Comparison of ENCODE assay signal across 12 cellular contexts in genomic region chr6:112563368-112563767, GRCh38.
DNase-seq lines count a peak whose midpoint lies in the region; ATAC-seq and TF ChIP-seq lines count a peak whose summit lies in the region.
"Had no signal": no experiment of that assay in that cellular context is flagged by ENCODE, and none has a peak within 500 bp of the region (broad histone marks: within the 10 kb centered on the region; RNA-seq: fewer than 3 reads in every experiment).

No MANE protein-coding gene starts in this region.

- H3K4me3 ChIP-seq in MG63 (no peak overlapping the region), esophagus muscularis mucosa (no peak overlapping the region), prostate gland (no peak overlapping the region)
- H3K4me3 ChIP-seq: testis had no signal

- H3K27ac ChIP-seq in esophagus muscularis mucosa (replicated peaks in 1 of 4): peak overlapping the region; percentile 23 to 61 (median 48)
- H3K27ac ChIP-seq in prostate gland: no peak overlapping the region
- H3K27ac ChIP-seq: neutrophil had no signal

- CTCF ChIA-PET in activated CD4-positive, alpha-beta T cell treated with anti-CD3 and anti-CD28 coated beads for 36 hours (lab: Charles Lee): no interaction called here

- H3K9me3 Mint-ChIP-seq in neural crest cell: peaks cover 9% of the 10 kb centered on the region
- no peaks in the 10 kb centered on the region for H3K9me3 Mint-ChIP-seq in activated CD4-positive, alpha-beta T cell treated with anti-CD3 and anti-CD28 coated beads for 36 hours (ENCODE audit: low read depth)

- H3K27me3 Mint-ChIP-seq in neural crest cell (ENCODE audit: low read depth): no peaks in the 10 kb centered on the region
- H3K27me3 Mint-ChIP-seq in activated CD4-positive, alpha-beta T cell treated with anti-CD3 and anti-CD28 coated beads for 36 hours: no peaks in the 10 kb centered on the region

- TF ChIP-seq EP300 in esophagus muscularis mucosa (IDR thresholded peaks at IDR 0.05): no peak

- POLR2A ChIA-PET in activated CD4-positive, alpha-beta T cell treated with anti-CD3 and anti-CD28 coated beads for 36 hours (lab: Charles Lee): no interaction called here

- H3K9me3 ChIP-seq in MG63: no peaks in the 10 kb centered on the region
- H3K9me3 ChIP-seq in esophagus muscularis mucosa: no peaks in the 10 kb centered on the region
- H3K9me3 ChIP-seq in prostate gland: no peaks in the 10 kb centered on the region
- H3K9me3 ChIP-seq: neutrophil, testis had no signal

- TF ChIP-seq POLR2A in esophagus muscularis mucosa (IDR thresholded peaks at IDR 0.05; ENCODE audit: low read depth): no peak
- TF ChIP-seq POLR2A in prostate gland (IDR thresholded peaks at IDR 0.05): no peak

- H3K36me3 Mint-ChIP-seq in neural crest cell (ENCODE audit: low read depth): peaks cover 6% of the 10 kb centered on the region
- no peaks in the 10 kb centered on the region for H3K36me3 Mint-ChIP-seq in activated CD4-positive, alpha-beta T cell treated with anti-CD3 and anti-CD28 coated beads for 36 hours (ENCODE audit: low read depth)

- no peaks in the 10 kb centered on the region for H3K36me3 ChIP-seq in MG63
- no peaks in the 10 kb centered on the region for H3K36me3 ChIP-seq in esophagus muscularis mucosa
- H3K36me3 ChIP-seq in prostate gland: no peaks in the 10 kb centered on the region
- H3K36me3 ChIP-seq: neutrophil had no signal

- H3K27me3 ChIP-seq in MG63 (no peaks in the 10 kb centered on the region), esophagus muscularis mucosa (no peaks in the 10 kb centered on the region), prostate gland (replicated peaks; ENCODE audit: insufficient read depth) (no peaks in the 10 kb centered on the region)
- H3K27me3 ChIP-seq: neutrophil, testis had no signal

- peaks cover 0 to 29% (median 21%) of the 10 kb centered on the region in 4 donors for H3K4me1 ChIP-seq in esophagus muscularis mucosa
- H3K4me1 ChIP-seq in prostate gland (replicated peaks): no peaks in the 10 kb centered on the region

- intact Hi-C loops in esophagus muscularis mucosa (cut with DNase I) (no loop called here), prostate gland (cut with DNase I) (no loop called here)
- intact Hi-C loops in activated CD4-positive, alpha-beta T cell treated with anti-CD3 and anti-CD28 coated beads for 36 hours (cut with DNase I, micrococcal nuclease): no loop called here

- DNase-seq in EH (ENCODE audit: low read depth) (peak; percentile 69), MG63 (peak; percentile 47), esophagus muscularis mucosa (ENCODE audit: extremely low spot score) (no peak), neural crest cell (ENCODE audit: low read depth, low spot score) (no peak), prostate gland (ENCODE audit: low spot score) (no peak), NCI-H1930 (lab: John Stamatoyannopoulos, UW) (no peak)
- no peak for DNase-seq in activated CD4-positive, alpha-beta T cell treated with anti-CD3 and anti-CD28 coated beads for 36 hours
- DNase-seq: activated T-cell treated with anti-CD3 and anti-CD28 coated beads for 4 hours, NCI-H1092 treated with DMSO at 0.1 percent for 48 hours, testis had no signal

- H3K27ac Mint-ChIP-seq in neural crest cell (ENCODE audit: unreplicated experiment): peak overlapping the region; percentile 90
- no peak overlapping the region for H3K27ac Mint-ChIP-seq in activated CD4-positive, alpha-beta T cell treated with anti-CD3 and anti-CD28 coated beads for 36 hours

- no peak for ATAC-seq in activated CD4-positive, alpha-beta T cell treated with anti-CD3 and anti-CD28 coated beads for 36 hours
- ATAC-seq in HG02981 (IDR thresholded peaks at IDR 0.05; ENCODE audit: unreplicated experiment): no peak

- H3K4me1 Mint-ChIP-seq in neural crest cell: peaks cover 52% of the 10 kb centered on the region
- H3K4me1 Mint-ChIP-seq in activated CD4-positive, alpha-beta T cell treated with anti-CD3 and anti-CD28 coated beads for 36 hours: no peaks in the 10 kb centered on the region

- no peak for TF ChIP-seq CTCF in esophagus muscularis mucosa (IDR thresholded peaks at IDR 0.05)
- no peak for TF ChIP-seq CTCF in neural crest cell (conservative IDR thresholded peaks at IDR 0.05)
- no peak for TF ChIP-seq CTCF in prostate gland (IDR thresholded peaks at IDR 0.05)

- WGBS in esophagus muscularis mucosa: 45% methylated on average over 3 of the region's 3 CpGs
- WGBS in prostate gland: 44% methylated on average over 3 of the region's 3 CpGs

- no peak overlapping the region for H3K4me3 Mint-ChIP-seq in neural crest cell
- H3K4me3 Mint-ChIP-seq in activated CD4-positive, alpha-beta T cell treated with anti-CD3 and anti-CD28 coated beads for 36 hours: no peak overlapping the region

Comparison
In these comparisons a context has a peak if more than half of its experiments do, and no peak if none do; other contexts are left out.
1. DNase-seq: peak in EH (single experiment) and MG63 (single experiment); none in esophagus muscularis mucosa (single experiment), neural crest cell (single experiment), prostate gland (single experiment), activated CD4-positive, alpha-beta T cell treated with anti-CD3 and anti-CD28 coated beads for 36 hours (single experiment) and NCI-H1930 (0 of 2).
2. H3K27ac ChIP-seq: peak in esophagus muscularis mucosa (4 of 4); none in prostate gland (0 of 2).